Comparison of ENCODE assay signal across 8 cellular contexts in the genomic region with DNA sequence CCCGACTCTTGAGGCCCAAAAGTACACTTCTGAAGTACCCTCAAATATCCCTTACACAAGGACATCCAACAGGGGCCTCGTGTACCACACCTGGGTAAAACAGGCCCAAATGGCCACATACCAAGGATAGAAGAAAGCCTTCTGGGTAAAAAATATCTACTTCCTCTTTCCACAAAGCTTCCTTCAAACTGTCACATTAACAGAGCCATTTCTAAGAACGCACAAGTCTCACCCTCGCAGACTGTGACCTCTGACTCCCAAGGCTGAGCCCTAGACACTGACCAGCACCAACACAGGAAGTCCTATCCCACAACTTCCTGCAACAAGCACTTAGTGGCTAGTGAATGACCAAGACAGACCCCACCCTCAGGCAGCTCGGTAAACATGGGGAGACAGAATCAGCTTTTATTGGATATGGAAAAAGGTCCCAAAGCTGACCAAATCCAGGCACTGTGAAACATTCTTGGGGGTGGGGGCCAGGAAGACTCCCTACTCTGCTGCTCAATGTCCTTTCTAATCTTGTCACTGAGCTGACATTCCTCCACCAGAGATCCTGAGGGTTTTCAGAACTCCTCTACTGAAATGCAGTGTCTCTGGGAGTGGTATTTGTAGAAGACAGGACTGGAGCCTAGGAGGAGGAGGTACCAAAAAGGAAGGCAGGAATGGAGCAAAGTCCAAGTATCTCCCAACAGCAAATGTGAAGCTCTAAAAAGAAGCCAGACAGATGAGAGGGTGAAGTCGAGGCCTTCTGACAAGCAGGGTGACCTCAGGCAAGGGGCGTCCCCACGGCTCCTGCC. TPM values are rescaled to one million over a fixed set of nuclear protein-coding genes. Genes with fewer than 3 reads are reported as not detected.
A peak's percentile ranks its signal among the peaks of the same experiment; 100 is the strongest.
DNase-seq lines count a peak whose midpoint lies in the region; ATAC-seq, FAIRE-seq and TF ChIP-seq lines count a peak whose summit lies in the region.

No MANE protein-coding gene starts in this region.

- H3K4me2 ChIP-seq in PC-3 (ENCODE audit: low read length), result peak overlapping the region; percentile 78

- ATAC-seq in PC-3 (peak; percentile 47), GM21515 (IDR thresholded peaks at IDR 0.05; ENCODE audit: unreplicated experiment) (no peak)

- no peak for TF ChIP-seq POLR2A in GM12891 (IDR thresholded peaks at IDR 0.05; ENCODE audit: low read depth, low read length)

- no peak for TF ChIP-seq CTCF in PC-3 (conservative IDR thresholded peaks at IDR 0.05; ENCODE audit: low read depth, low read length)
- no peak for TF ChIP-seq CTCF in endothelial cell (IDR thresholded peaks at IDR 0.05; ENCODE audit: unreplicated experiment)
- TF ChIP-seq CTCF in nephron progenitor cell (IDR thresholded peaks at IDR 0.05), result no peak

- H3K9me3 Mint-ChIP-seq in endothelial cell (ENCODE audit: unreplicated experiment) (no peaks in the 10 kb centered on the region), nephron progenitor cell (no peaks in the 10 kb centered on the region)

- H3K9me3 ChIP-seq in PC-3 (ENCODE audit: low read length), result no peaks in the 10 kb centered on the region

- peaks cover 62% of the 10 kb centered on the region for H3K4me1 ChIP-seq in PC-3 (ENCODE audit: insufficient read depth, low read length)

- H3K4me1 Mint-ChIP-seq in endothelial cell (ENCODE audit: unreplicated experiment), result peaks cover 89% of the 10 kb centered on the region
- H3K4me1 Mint-ChIP-seq in nephron progenitor cell, result peaks cover 94% of the 10 kb centered on the region

- H3F3A ChIP-seq in PC-3 (ENCODE audit: low read length, unreplicated experiment), result peaks cover 18% of the 10 kb centered on the region

- H3K4me3 Mint-ChIP-seq in endothelial cell (ENCODE audit: unreplicated experiment), result peak overlapping the region; percentile 81
- H3K4me3 Mint-ChIP-seq in nephron progenitor cell, result peak overlapping the region; percentile 63

- H3K27me3 Mint-ChIP-seq in endothelial cell (ENCODE audit: unreplicated experiment), result peaks cover 4% of the 10 kb centered on the region
- H3K27me3 Mint-ChIP-seq in nephron progenitor cell (ENCODE audit: low read depth, poor library complexity), result no peaks in the 10 kb centered on the region

- H4K20me1 ChIP-seq in PC-3 (ENCODE audit: low read length), result no peaks in the 10 kb centered on the region

- no peaks in the 10 kb centered on the region for H3K9me2 ChIP-seq in PC-3 (replicated peaks; ENCODE audit: low read length)

- POLR2A ChIA-PET in PC-3 (lab: Charles Lee; ENCODE audit: unreplicated experiment), result no interaction called here

- H2AFZ ChIP-seq in PC-3 (ENCODE audit: low read length), result no peak overlapping the region

- no TSS peak for BruUV-seq in PC-3 (replicated peaks; lab: Mats Ljungman, UMichigan)

- H3K79me2 ChIP-seq in PC-3 (ENCODE audit: low read length), result peaks cover 78% of the 10 kb centered on the region

- CTCF ChIA-PET in PC-3 (lab: Charles Lee), result interaction anchor here (0.5 kb wide), 1 partner anchor 33 kb away, joined by 4 read pairs; no protein-coding TSS in a partner anchor

- H3K36me3 Mint-ChIP-seq in endothelial cell (ENCODE audit: low read depth, unreplicated experiment), result peaks cover 65% of the 10 kb centered on the region
- peaks cover 31% of the 10 kb centered on the region for H3K36me3 Mint-ChIP-seq in nephron progenitor cell (ENCODE audit: low read depth)

- H3K9ac ChIP-seq in PC-3 (ENCODE audit: low read length), result peak overlapping the region; percentile 24

- intact Hi-C loops in PC-3 (cut with micrococcal nuclease), result no loop called here

- H3K27me3 ChIP-seq in PC-3 (ENCODE audit: low read length), result no peaks in the 10 kb centered on the region

- DNase-seq in GM12891 (ENCODE audit: insufficient read length, low spot score), result no peak
- DNase-seq in PC-3, result peak; percentile 53
- DNase-seq in endothelial cell (ENCODE audit: low spot score), result no peak
- no peak for DNase-seq in nephron progenitor cell
- no peak for DNase-seq in iPS-NIHi11 (ENCODE audit: low spot score)
- no peak for DNase-seq in NCI-H748 treated with DMSO at 0.1 percent for 48 hours (lab: John Stamatoyannopoulos, UW)
- no peak for DNase-seq in effector CD8-positive, alpha-beta T cell (lab: John Stamatoyannopoulos, UW)

- H3K4me3 ChIP-seq in PC-3 (ENCODE audit: low read length), result peak overlapping the region; percentile 46; the same call in 1 of the 2 replicates

- peak overlapping the region; percentile 85 for H3K27ac ChIP-seq in PC-3 (ENCODE audit: low read length)

- H3K27ac Mint-ChIP-seq in endothelial cell (ENCODE audit: unreplicated experiment) (peak overlapping the region; percentile 100), nephron progenitor cell (peak overlapping the region; percentile 96)

- FAIRE-seq in GM12891 (lab: Jason Lieb, UNC), result no peak

- peaks cover 40% of the 10 kb centered on the region for H3K36me3 ChIP-seq in PC-3 (ENCODE audit: low read depth, low read length)

TF ChIP-seq in GM12891, 5 proteins besides CTCF, POLR2A, EP300 and RAD21:
- TF ChIP-seq PAX5 (IDR thresholded peaks at IDR 0.05; ENCODE audit: insufficient read depth, low read length, severe bottlenecking) (no peak), SPI1 (IDR thresholded peaks at IDR 0.05; ENCODE audit: low read depth, low read length) (peak; percentile 31; the same call in 1 of the 2 replicates)

RNA-seq across cellular contexts. Expression of a gene that starts 15.9 kb away (rescaled TPM):
- 18.8 TPM for polyA plus RNA-seq in GM12891 (2012; ENCODE audit: low read depth, missing spikeins)
- 42.3 and 58.1 TPM in 2 replicates for total RNA-seq in PC-3 (2014; rRNA removed)
- total RNA-seq in endothelial cell (ENCODE audit: unreplicated experiment), result 128 TPM

RNA-seq across cellular contexts. Expression of a gene that starts 16.2 kb away (rescaled TPM):
- 12.9 TPM for polyA plus RNA-seq in GM12891 (2012; ENCODE audit: low read depth, missing spikeins)
- total RNA-seq in PC-3 (2014; rRNA removed), result 25.7 and 35.6 TPM in 2 replicates
- 44.3 TPM for total RNA-seq in endothelial cell (ENCODE audit: unreplicated experiment)
